8 cellular contexts compared by ENCODE assay signal in the genomic region with DNA sequence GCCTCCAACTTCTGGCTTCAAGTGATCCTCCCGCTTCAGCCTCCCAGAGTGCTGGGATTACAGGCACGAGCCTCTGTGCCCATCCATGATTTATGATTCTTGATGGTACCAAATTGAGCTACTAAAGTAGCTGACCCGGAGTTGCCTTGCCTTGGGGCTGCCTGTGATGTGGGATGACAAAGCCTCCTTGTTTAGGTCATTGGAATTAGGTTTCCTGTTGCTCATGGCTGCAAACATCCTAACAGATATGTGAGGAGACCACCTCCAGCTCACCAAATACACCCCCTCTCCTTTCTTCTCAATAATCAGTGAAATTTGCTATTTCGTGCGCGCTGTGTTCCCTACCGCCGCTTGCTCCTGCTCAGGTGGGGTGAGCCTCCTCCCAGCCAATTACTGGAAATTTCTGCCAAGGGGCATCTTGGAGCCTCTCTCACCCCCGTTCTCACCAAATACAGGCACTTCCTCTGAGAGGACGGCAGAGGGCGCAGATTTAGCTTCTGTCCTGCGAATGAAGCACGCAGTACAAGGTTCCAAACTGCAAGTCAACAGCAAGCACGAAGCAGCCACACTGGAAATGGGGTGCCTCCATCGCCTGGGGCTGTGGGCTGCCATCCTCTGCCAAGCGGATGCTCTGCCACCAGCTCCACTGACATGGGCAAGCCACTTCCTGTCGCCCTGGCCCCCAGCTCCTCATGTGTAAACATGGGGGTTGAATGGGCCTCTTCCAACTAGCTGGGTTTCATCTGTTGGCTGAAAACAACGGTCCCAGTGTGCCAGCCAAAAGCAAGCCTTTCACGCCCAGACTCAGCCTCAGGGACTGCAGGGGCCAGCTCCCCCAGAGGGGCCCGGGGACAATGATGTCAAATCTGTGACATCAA.
DNase-seq lines count a peak whose midpoint lies in the region; ATAC-seq and TF ChIP-seq lines count a peak whose summit lies in the region.

No MANE protein-coding gene starts in this region.

- peak; percentile 85 for TF ChIP-seq CTCF in C4-2B (conservative IDR thresholded peaks at IDR 0.05)
- TF ChIP-seq CTCF in GM23338 (conservative IDR thresholded peaks at IDR 0.05; ENCODE audit: low read depth in 2 of 2): peak; percentile 84 to 90
- TF ChIP-seq CTCF in coronary artery (IDR thresholded peaks at IDR 0.05): peak; percentile 42
- peak; percentile 90 for TF ChIP-seq CTCF in liver (IDR thresholded peaks at IDR 0.05; ENCODE audit: low read depth, low read length, missing input control)

- H3K4me2 ChIP-seq in GM23338: no peak overlapping the region

- H3K36me3 Mint-ChIP-seq in GM23338 (ENCODE audit: low read depth): no peaks in the 10 kb centered on the region

- no peak overlapping the region for H3K9ac ChIP-seq in liver (ENCODE audit: low read depth in 1 of 2, low read length in 2 of 2)

- H3K9me2 ChIP-seq in GM23338 (ENCODE audit: insufficient read depth): no peaks in the 10 kb centered on the region

- peak overlapping the region; percentile 66; the same call in 1 of the 2 replicates for H2AFZ ChIP-seq in GM23338

- H3K36me3 ChIP-seq in GM23338 (ENCODE audit: insufficient read depth) (no peaks in the 10 kb centered on the region), liver (ENCODE audit: control insufficient read depth in 4 of 4, insufficient read depth in 3 of 4, low read depth in 1 of 4, low read length in 3 of 4) (no peaks in the 10 kb centered on the region)

- peaks cover 24% of the 10 kb centered on the region for H3K4me1 ChIP-seq in GM23338 (ENCODE audit: insufficient read depth)
- no peaks in the 10 kb centered on the region for H3K4me1 ChIP-seq in liver (ENCODE audit: control insufficient read depth in 4 of 4, insufficient read depth in 4 of 4, low read length in 3 of 4)

- peaks cover 10% of the 10 kb centered on the region for H3K27me3 Mint-ChIP-seq in GM23338 (ENCODE audit: insufficient read depth, low read depth, poor library complexity)

- H3K4me1 Mint-ChIP-seq in GM23338: peaks cover 25% of the 10 kb centered on the region

- no peak overlapping the region for H3K27ac ChIP-seq in C4-2B
- H3K27ac ChIP-seq in GM23338 (ENCODE audit: low read depth): no peak overlapping the region
- peak overlapping the region in 1 of 2 donors; percentile 66 for H3K27ac ChIP-seq in coronary artery
- no peak overlapping the region for H3K27ac ChIP-seq in liver (ENCODE audit: low read depth in 1 of 2, low read length in 2 of 2)

- 18% methylated on average over 20 of the region's 20 CpGs for WGBS in liver

- DNase-seq in GM23338 (ENCODE audit: low spot score) (peak; percentile 91), NCI-H446 treated with DMSO at 0.1 percent for 48 hours (lab: John Stamatoyannopoulos, UW) (peak; percentile 74), coronary artery (ENCODE audit: low spot score) (no peak)
- DNase-seq in activated CD4-positive, alpha-beta T cell treated with anti-CD3 and anti-CD28 coated beads, Interleukin-2, amount 50 U/mL, for 4 hours: peak; percentile 58 to 59
- peak; percentile 35 to 62 (median 61) for DNase-seq in stimulated activated CD4-positive, alpha-beta T cell treated with anti-CD3 and anti-CD28 coated beads, TNF-alpha, amount 100 ng/mL, for 1 hour (ENCODE audit: low read depth in 3 of 3, low spot score in 1 of 3)

- no peak overlapping the region for H3K4me3 ChIP-seq in GM23338
- H3K4me3 ChIP-seq in coronary artery: no peak overlapping the region
- H3K4me3 ChIP-seq in liver (ENCODE audit: low read depth in 1 of 3, low read length in 3 of 3): no peak overlapping the region

- TF ChIP-seq RAD21 in liver (IDR thresholded peaks at IDR 0.05): peak; percentile 88 to 95

- no peaks in the 10 kb centered on the region for H4K20me1 ChIP-seq in GM23338 (replicated peaks; ENCODE audit: insufficient read depth)

- H3K9me3 Mint-ChIP-seq in GM23338: no peaks in the 10 kb centered on the region

- no peaks in the 10 kb centered on the region for H3K9me3 ChIP-seq in liver (ENCODE audit: control insufficient read depth in 4 of 4, low read length in 3 of 4)

- H3F3A ChIP-seq in GM23338 (replicated peaks; ENCODE audit: low read depth): no peaks in the 10 kb centered on the region

- H3K27me3 ChIP-seq in GM23338 (ENCODE audit: insufficient read depth): no peaks in the 10 kb centered on the region
- no peaks in the 10 kb centered on the region for H3K27me3 ChIP-seq in liver (ENCODE audit: control insufficient read depth in 4 of 4, insufficient read depth in 4 of 4, low read length in 3 of 4)

- no peak overlapping the region for H3K27ac Mint-ChIP-seq in GM23338

- H3K4me3 Mint-ChIP-seq in GM23338: no peak overlapping the region

- ATAC-seq in GM23338: peak; percentile 86
- no peak for ATAC-seq in GM21447 (IDR thresholded peaks at IDR 0.05; ENCODE audit: unreplicated experiment)

- no peaks in the 10 kb centered on the region for H3K79me2 ChIP-seq in GM23338 (replicated peaks; ENCODE audit: insufficient read depth)

TF ChIP-seq in GM23338, 12 proteins besides CTCF, POLR2A, EP300 and RAD21:
- no peak for TF ChIP-seq STAT1 (IDR thresholded peaks at IDR 0.05; ENCODE audit: unreplicated experiment)
- TF ChIP-seq, protein P1, sequence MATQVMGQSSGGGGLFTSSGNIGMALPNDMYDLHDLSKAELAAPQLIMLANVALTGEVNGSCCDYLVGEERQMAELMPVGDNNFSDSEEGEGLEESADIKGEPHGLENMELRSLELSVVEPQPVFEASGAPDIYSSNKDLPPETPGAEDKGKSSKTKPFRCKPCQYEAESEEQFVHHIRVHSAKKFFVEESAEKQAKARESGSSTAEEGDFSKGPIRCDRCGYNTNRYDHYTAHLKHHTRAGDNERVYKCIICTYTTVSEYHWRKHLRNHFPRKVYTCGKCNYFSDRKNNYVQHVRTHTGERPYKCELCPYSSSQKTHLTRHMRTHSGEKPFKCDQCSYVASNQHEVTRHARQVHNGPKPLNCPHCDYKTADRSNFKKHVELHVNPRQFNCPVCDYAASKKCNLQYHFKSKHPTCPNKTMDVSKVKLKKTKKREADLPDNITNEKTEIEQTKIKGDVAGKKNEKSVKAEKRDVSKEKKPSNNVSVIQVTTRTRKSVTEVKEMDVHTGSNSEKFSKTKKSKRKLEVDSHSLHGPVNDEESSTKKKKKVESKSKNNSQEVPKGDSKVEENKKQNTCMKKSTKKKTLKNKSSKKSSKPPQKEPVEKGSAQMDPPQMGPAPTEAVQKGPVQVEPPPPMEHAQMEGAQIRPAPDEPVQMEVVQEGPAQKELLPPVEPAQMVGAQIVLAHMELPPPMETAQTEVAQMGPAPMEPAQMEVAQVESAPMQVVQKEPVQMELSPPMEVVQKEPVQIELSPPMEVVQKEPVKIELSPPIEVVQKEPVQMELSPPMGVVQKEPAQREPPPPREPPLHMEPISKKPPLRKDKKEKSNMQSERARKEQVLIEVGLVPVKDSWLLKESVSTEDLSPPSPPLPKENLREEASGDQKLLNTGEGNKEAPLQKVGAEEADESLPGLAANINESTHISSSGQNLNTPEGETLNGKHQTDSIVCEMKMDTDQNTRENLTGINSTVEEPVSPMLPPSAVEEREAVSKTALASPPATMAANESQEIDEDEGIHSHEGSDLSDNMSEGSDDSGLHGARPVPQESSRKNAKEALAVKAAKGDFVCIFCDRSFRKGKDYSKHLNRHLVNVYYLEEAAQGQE (IDR thresholded peaks at IDR 0.05; ENCODE audit: unreplicated experiment): no peak

TF ChIP-seq in liver, 16 proteins besides CTCF, POLR2A, EP300 and RAD21:
- TF ChIP-seq HNF4A (conservative IDR thresholded peaks at IDR 0.05) (peak; percentile 52 to 57), TAF1 (conservative IDR thresholded peaks at IDR 0.05) (no peak), JUND (IDR thresholded peaks at IDR 0.05) (no peak), FOXA2 (IDR thresholded peaks at IDR 0.05) (peak; percentile 55), SP1 (IDR thresholded peaks at IDR 0.05) (no peak), EGR1 (IDR thresholded peaks at IDR 0.05; ENCODE audit: low read depth in 2 of 2) (no peak)
- TF ChIP-seq, protein P2, sequence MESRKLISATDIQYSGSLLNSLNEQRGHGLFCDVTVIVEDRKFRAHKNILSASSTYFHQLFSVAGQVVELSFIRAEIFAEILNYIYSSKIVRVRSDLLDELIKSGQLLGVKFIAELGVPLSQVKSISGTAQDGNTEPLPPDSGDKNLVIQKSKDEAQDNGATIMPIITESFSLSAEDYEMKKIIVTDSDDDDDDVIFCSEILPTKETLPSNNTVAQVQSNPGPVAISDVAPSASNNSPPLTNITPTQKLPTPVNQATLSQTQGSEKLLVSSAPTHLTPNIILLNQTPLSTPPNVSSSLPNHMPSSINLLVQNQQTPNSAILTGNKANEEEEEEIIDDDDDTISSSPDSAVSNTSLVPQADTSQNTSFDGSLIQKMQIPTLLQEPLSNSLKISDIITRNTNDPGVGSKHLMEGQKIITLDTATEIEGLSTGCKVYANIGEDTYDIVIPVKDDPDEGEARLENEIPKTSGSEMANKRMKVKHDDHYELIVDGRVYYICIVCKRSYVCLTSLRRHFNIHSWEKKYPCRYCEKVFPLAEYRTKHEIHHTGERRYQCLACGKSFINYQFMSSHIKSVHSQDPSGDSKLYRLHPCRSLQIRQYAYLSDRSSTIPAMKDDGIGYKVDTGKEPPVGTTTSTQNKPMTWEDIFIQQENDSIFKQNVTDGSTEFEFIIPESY (IDR thresholded peaks at IDR 0.05): no peak
- TF ChIP-seq, protein P1 (IDR thresholded peaks at IDR 0.05): no peak
TF ChIP-seq in liver: peak in this region for 2.
